Comparison of ENCODE assay signal across 32 cellular contexts in genomic region chr15:100924436-100924835, GRCh38. TPM values are rescaled to one million over a fixed set of nuclear protein-coding genes. Genes with fewer than 3 reads are reported as not detected.
"Had no signal": no experiment of that assay in that cellular context is flagged by ENCODE, and none has a peak within 500 bp of the region (broad histone marks: within the 10 kb centered on the region; RNA-seq: fewer than 3 reads in every experiment).

No MANE protein-coding gene starts in this region.

- H3K4me3 Mint-ChIP-seq: activated CD4-positive, alpha-beta memory T cell treated with anti-CD3 and anti-CD28 coated beads for 36 hours; activated CD4-positive, alpha-beta T cell treated with anti-CD3 and anti-CD28 coated beads, Interleukin-2, amount 10 ng/mL, durations not matched to agents 24 days and 14 days; activated naive CD8-positive, alpha-beta T cell; activated T-cell treated with anti-CD3 and anti-CD28 coated beads, Interleukin-2, amount 50 U/mL, for 72 hours; central memory CD8-positive, alpha-beta T cell; effector memory CD8-positive, alpha-beta T cell; nephron; stimulated activated naive B cell treated with anti-CD40 and anti-IgM and Interleukin-4, amounts not matched to agents 10 μg/mL and 1 μg/mL and 100 μg/mL, for 72 hours; T-helper 1 cell treated with Interleukin-12 subunit alpha and Interleukin-12 subunit beta and Interleukin-4 antibody, amounts not matched to agents 30 μg/mL and 1 μg/mL, for 36 hours had no signal

- H3K4me3 ChIP-seq: dorsolateral prefrontal cortex, mucosa of descending colon, psoas muscle, right atrium auricular region, smooth muscle cell, stomach, thyroid gland, upper lobe of right lung had no signal

- H2AFZ ChIP-seq: parathyroid adenoma had no signal

- H3K4me2 ChIP-seq: smooth muscle cell had no signal

- H3K4me1 ChIP-seq: parathyroid adenoma, right atrium auricular region had no signal

- ATAC-seq: activated CD4-positive, CD25-positive, alpha-beta regulatory T cell treated with anti-CD3 and anti-CD28 coated beads, Interleukin-2, amount 50 U/mL, for 24 hours; activated T-cell treated with anti-CD3 and anti-CD28 coated beads, Interleukin-2, amount 50 U/mL, for 72 hours; effector memory CD8-positive, alpha-beta T cell; mucosa of descending colon; psoas muscle; stimulated activated naive B cell treated with anti-CD40 and anti-IgM and Interleukin-4, amounts not matched to agents 10 μg/mL and 1 μg/mL and 100 μg/mL, for 72 hours; upper lobe of right lung had no signal

- H3K9me3 ChIP-seq: mucosa of descending colon, psoas muscle, right atrium auricular region, stomach, thyroid gland, upper lobe of right lung had no signal

- H3K27ac Mint-ChIP-seq: activated CD4-positive, alpha-beta memory T cell treated with anti-CD3 and anti-CD28 coated beads for 36 hours; activated CD4-positive, alpha-beta T cell treated with anti-CD3 and anti-CD28 coated beads, Interleukin-2, amount 10 ng/mL, durations not matched to agents 24 days and 14 days; activated naive CD8-positive, alpha-beta T cell; activated T-cell treated with anti-CD3 and anti-CD28 coated beads, Interleukin-2, amount 50 U/mL, for 72 hours; effector memory CD8-positive, alpha-beta T cell; nephron; stimulated activated naive B cell treated with anti-CD40 and anti-IgM and Interleukin-4, amounts not matched to agents 10 μg/mL and 1 μg/mL and 100 μg/mL, for 72 hours; T-helper 1 cell treated with Interleukin-12 subunit alpha and Interleukin-12 subunit beta and Interleukin-4 antibody, amounts not matched to agents 30 μg/mL and 1 μg/mL, for 36 hours had no signal

- H3K36me3 ChIP-seq: thyroid gland had no signal

- H3K9me3 Mint-ChIP-seq: activated CD4-positive, alpha-beta memory T cell treated with anti-CD3 and anti-CD28 coated beads for 36 hours; activated CD4-positive, alpha-beta T cell treated with anti-CD3 and anti-CD28 coated beads, Interleukin-2, amount 10 ng/mL, durations not matched to agents 24 days and 14 days; activated T-cell treated with anti-CD3 and anti-CD28 coated beads, Interleukin-2, amount 50 U/mL, for 72 hours; central memory CD8-positive, alpha-beta T cell; effector memory CD8-positive, alpha-beta T cell; nephron; stimulated activated naive B cell treated with anti-CD40 and anti-IgM and Interleukin-4, amounts not matched to agents 10 μg/mL and 1 μg/mL and 100 μg/mL, for 72 hours; T-helper 1 cell treated with Interleukin-12 subunit alpha and Interleukin-12 subunit beta and Interleukin-4 antibody, amounts not matched to agents 30 μg/mL and 1 μg/mL, for 36 hours had no signal

- H3K36me3 Mint-ChIP-seq: activated CD4-positive, alpha-beta memory T cell treated with anti-CD3 and anti-CD28 coated beads for 36 hours; activated naive CD8-positive, alpha-beta T cell had no signal

- H3K9ac ChIP-seq: parathyroid adenoma had no signal

- H3K27me3 Mint-ChIP-seq: stimulated activated naive B cell treated with anti-CD40 and anti-IgM and Interleukin-4, amounts not matched to agents 10 μg/mL and 1 μg/mL and 100 μg/mL, for 72 hours had no signal

- H3K27ac ChIP-seq: parathyroid adenoma, psoas muscle, right atrium auricular region, thyroid gland, upper lobe of right lung, VCaP had no signal

- H3K27me3 ChIP-seq: right atrium auricular region, thyroid gland, upper lobe of right lung had no signal

- DNase-seq: activated CD4-positive, alpha-beta memory T cell treated with anti-CD3 and anti-CD28 coated beads for 36 hours; activated CD4-positive, alpha-beta T cell treated with anti-CD3 and anti-CD28 coated beads, Interleukin-2, amount 10 ng/mL, durations not matched to agents 24 days and 14 days; activated effector memory CD4-positive, alpha-beta T cell treated with Interleukin-2 at 50 U/mL for 16 hours; activated naive CD4-positive, alpha-beta T cell treated with Interleukin-2 at 50 U/mL for 16 hours; activated T-cell treated with anti-CD3 and anti-CD28 coated beads, Interleukin-2, amount 50 U/mL, for 72 hours; anterior cingulate cortex; dorsolateral prefrontal cortex; effector memory CD8-positive, alpha-beta T cell; foreskin fibroblast; hippocampal formation; mesendoderm; mucosa of descending colon; psoas muscle; stimulated activated CD4-positive, alpha-beta T cell treated with anti-CD3 and anti-CD28 coated beads, Interleukin-1b, Interleukin-23, amount 100 ng/mL, for 48 hours; stimulated activated CD4-positive, alpha-beta T cell treated with anti-CD3 and anti-CD28 coated beads, Interleukin-4, amount 100 ng/mL, for 4 hours; stimulated activated CD8-positive, alpha-beta memory T cell treated with anti-CD3 and anti-CD28 coated beads, Interleukin-4, amount 100 ng/mL, for 48 hours; stimulated activated naive B cell treated with anti-CD40 and anti-IgM and Interleukin-4, amounts not matched to agents 10 μg/mL and 1 μg/mL and 100 μg/mL, for 72 hours; stomach; SW 1271; T-helper 9 cell; thyroid gland; upper lobe of right lung had no signal

- H3K79me2 ChIP-seq: parathyroid adenoma had no signal

RNA-seq across cellular contexts. Expression of gene ALDH1A3, which starts 44.8 kb away (rescaled TPM):
- total RNA-seq: activated CD4-positive, alpha-beta memory T cell treated with anti-CD3 and anti-CD28 coated beads for 36 hours; activated CD4-positive, alpha-beta T cell treated with anti-CD3 and anti-CD28 coated beads, Interleukin-2, amount 10 ng/mL, durations not matched to agents 24 days and 14 days; myocyte had no signal
